ENCODE assay signal across 1 cellular context in the genomic region with DNA sequence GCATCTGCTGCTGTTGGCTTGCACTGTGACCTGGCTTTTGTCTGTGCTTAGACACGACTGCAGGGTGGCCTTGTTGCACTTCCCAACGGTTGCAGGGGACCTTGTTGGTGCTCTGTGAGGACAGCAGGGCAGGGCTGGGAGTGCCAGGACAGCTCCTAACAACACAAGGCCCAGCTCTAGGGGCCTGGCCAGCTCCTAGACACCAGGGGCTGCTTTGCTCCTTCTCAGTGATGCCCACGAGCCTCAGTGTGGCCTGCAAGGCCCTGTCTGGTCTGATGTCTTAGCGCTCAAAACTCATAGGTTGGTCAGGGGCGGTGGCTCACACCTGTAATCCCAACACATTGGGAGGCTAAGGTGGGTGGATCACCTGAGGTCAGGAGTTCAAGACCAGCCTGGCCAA.
TF ChIP-seq lines count a peak whose summit lies in the region.

No MANE protein-coding gene starts in this region.

TF ChIP-seq in H1, 55 proteins besides CTCF, POLR2A, EP300 and RAD21 (continued from another document):
- TF ChIP-seq EZH2 (IDR thresholded peaks at IDR 0.05; ENCODE audit: low read depth, low read length, severe bottlenecking), result no peak
- TF ChIP-seq SP1 (IDR thresholded peaks at IDR 0.05; ENCODE audit: low read depth, low read length), result no peak
- TF ChIP-seq KDM1A (IDR thresholded peaks at IDR 0.05; ENCODE audit: borderline replicate concordance, low read length), result no peak
- TF ChIP-seq, protein P1, sequence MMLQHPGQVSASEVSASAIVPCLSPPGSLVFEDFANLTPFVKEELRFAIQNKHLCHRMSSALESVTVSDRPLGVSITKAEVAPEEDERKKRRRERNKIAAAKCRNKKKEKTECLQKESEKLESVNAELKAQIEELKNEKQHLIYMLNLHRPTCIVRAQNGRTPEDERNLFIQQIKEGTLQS (IDR thresholded peaks at IDR 0.05; ENCODE audit: insufficient read depth, low read depth, low read length), result no peak
TF ChIP-seq in H1: peak in this region for 0.
